9 cellular contexts compared by ENCODE assay signal in genomic region chr6:122788663-122789062, GRCh38. TPM values are rescaled to one million over a fixed set of nuclear protein-coding genes. Genes with fewer than 3 reads are reported as not detected.
DNase-seq lines count a peak whose midpoint lies in the region; ATAC-seq and TF ChIP-seq lines count a peak whose summit lies in the region.
"Had no signal": no experiment of that assay in that cellular context is flagged by ENCODE, and none has a peak within 500 bp of the region (broad histone marks: within the 10 kb centered on the region; RNA-seq: fewer than 3 reads in every experiment).

No MANE protein-coding gene starts in this region.

- no peak for TF ChIP-seq POLR2A in testis (IDR thresholded peaks at IDR 0.05)

- peaks cover 51% of the 10 kb centered on the region for H3K27me3 Mint-ChIP-seq in activated CD4-positive, alpha-beta T cell treated with anti-CD3 and anti-CD28 coated beads for 36 hours

- no peak for DNase-seq in activated CD4-positive, alpha-beta T cell treated with anti-CD3 and anti-CD28 coated beads for 36 hours
- no peak for DNase-seq in activated CD4-positive, alpha-beta T cell treated with anti-CD3 and anti-CD28 coated beads for 48 hours
- DNase-seq in ascending aorta (ENCODE audit: low spot score in 2 of 2) (no peak), testis (no peak), activated gamma-delta T cell treated with Interleukin-2 at 50 U/mL for 16 hours (no peak), COLO668 (lab: John Stamatoyannopoulos, UW; ENCODE audit: unreplicated experiment) (no peak)

- TF ChIP-seq CTCF in ascending aorta (IDR thresholded peaks at IDR 0.05) (no peak), liver (IDR thresholded peaks at IDR 0.05; ENCODE audit: low read depth, low read length, missing input control) (no peak), testis (IDR thresholded peaks at IDR 0.05) (no peak)

- peaks cover 16% of the 10 kb centered on the region for H3K4me1 Mint-ChIP-seq in activated CD4-positive, alpha-beta T cell treated with anti-CD3 and anti-CD28 coated beads for 36 hours

- H3K27ac ChIP-seq in ascending aorta (peak overlapping the region; percentile 66 to 92), liver (ENCODE audit: low read depth in 1 of 2, low read length in 2 of 2) (peak overlapping the region; percentile 96), testis (peak overlapping the region; percentile 94 to 95)

- H3K4me3 ChIP-seq in ascending aorta (peak overlapping the region; percentile 80 to 83), liver (ENCODE audit: low read depth in 1 of 3, low read length in 3 of 3) (peak overlapping the region; percentile 80 to 86 (median 86)), testis (peak overlapping the region; percentile 73 to 82)

- no peak overlapping the region for H3K27ac Mint-ChIP-seq in activated CD4-positive, alpha-beta T cell treated with anti-CD3 and anti-CD28 coated beads for 36 hours

- H3K27me3 ChIP-seq in ascending aorta (no peaks in the 10 kb centered on the region), liver (ENCODE audit: control insufficient read depth in 4 of 4, insufficient read depth in 4 of 4, low read length in 3 of 4) (no peaks in the 10 kb centered on the region), testis (no peaks in the 10 kb centered on the region)

- no peaks in the 10 kb centered on the region for H3K36me3 Mint-ChIP-seq in activated CD4-positive, alpha-beta T cell treated with anti-CD3 and anti-CD28 coated beads for 36 hours (ENCODE audit: low read depth)

- intact Hi-C loops in activated CD4-positive, alpha-beta T cell treated with anti-CD3 and anti-CD28 coated beads for 36 hours (cut with DNase I, micrococcal nuclease), result loop anchor here in 1 of 2 experiments (2.0 kb wide), 1 partner anchor 178 kb away; the partner anchor contains the start of gene PKIB
- intact Hi-C loops in ascending aorta (cut with DNase I) (no loop called here), testis (cut with DNase I; ENCODE audit: low total_unique reads) (no loop called here)

- H3K4me3 Mint-ChIP-seq in activated CD4-positive, alpha-beta T cell treated with anti-CD3 and anti-CD28 coated beads for 36 hours, result peak overlapping the region; percentile 72

- H3K36me3 ChIP-seq in ascending aorta (no peaks in the 10 kb centered on the region), liver (ENCODE audit: control insufficient read depth in 4 of 4, insufficient read depth in 3 of 4, low read depth in 1 of 4, low read length in 3 of 4) (no peaks in the 10 kb centered on the region), testis (ENCODE audit: low read depth, missing control alignments) (no peaks in the 10 kb centered on the region)

- WGBS in liver, result 18% methylated on average over 5 of the region's 5 CpGs
- 11 to 14% methylated on average over 5 of the region's 5 CpGs for WGBS in testis, 2 donors

- ATAC-seq in activated CD4-positive, alpha-beta T cell treated with anti-CD3 and anti-CD28 coated beads for 36 hours, result no peak
- ATAC-seq in GM18861 (IDR thresholded peaks at IDR 0.05; ENCODE audit: unreplicated experiment), result no peak

- H3K9me3 ChIP-seq in ascending aorta (no peaks in the 10 kb centered on the region), liver (ENCODE audit: control insufficient read depth in 4 of 4, low read length in 3 of 4) (no peaks in the 10 kb centered on the region), testis (no peaks in the 10 kb centered on the region)

- CTCF ChIA-PET in activated CD4-positive, alpha-beta T cell treated with anti-CD3 and anti-CD28 coated beads for 36 hours (lab: Charles Lee), result interaction anchor here (1.0 kb wide), 1 partner anchor 13 kb away, joined by 4 read pairs; no protein-coding TSS in a partner anchor

- POLR2A ChIA-PET in activated CD4-positive, alpha-beta T cell treated with anti-CD3 and anti-CD28 coated beads for 36 hours (lab: Charles Lee), result no interaction called here

- no peaks in the 10 kb centered on the region for H3K9me3 Mint-ChIP-seq in activated CD4-positive, alpha-beta T cell treated with anti-CD3 and anti-CD28 coated beads for 36 hours (ENCODE audit: low read depth)

- H3K4me1 ChIP-seq in ascending aorta, result no peaks in the 10 kb centered on the region
- H3K4me1 ChIP-seq in liver (ENCODE audit: control insufficient read depth in 4 of 4, insufficient read depth in 4 of 4, low read length in 3 of 4), result peaks cover 3 to 41% (median 22%) of the 10 kb centered on the region in 4 donors
- peaks cover 6% of the 10 kb centered on the region for H3K4me1 ChIP-seq in testis

- no peak for TF ChIP-seq RAD21 in liver (IDR thresholded peaks at IDR 0.05)

- H3K9ac ChIP-seq in liver (ENCODE audit: low read depth in 1 of 2, low read length in 2 of 2), result peak overlapping the region; percentile 76 to 89

TF ChIP-seq in liver, 16 proteins besides CTCF, POLR2A, EP300 and RAD21:
- TF ChIP-seq NR2F2 (IDR thresholded peaks at IDR 0.05) (no peak), EGR1 (IDR thresholded peaks at IDR 0.05; ENCODE audit: low read depth in 2 of 2) (no peak), FOXA2 (IDR thresholded peaks at IDR 0.05) (no peak), HNF4A (conservative IDR thresholded peaks at IDR 0.05) (no peak), GABPA (IDR thresholded peaks at IDR 0.05 in 1 of 2, conservative IDR thresholded peaks at IDR 0.05 in 1 of 2) (no peak), JUND (IDR thresholded peaks at IDR 0.05) (no peak), FOXA1 (IDR thresholded peaks at IDR 0.05) (no peak), HNF4G (IDR thresholded peaks at IDR 0.05) (no peak), YY1 (IDR thresholded peaks at IDR 0.05) (no peak), RXRA (IDR thresholded peaks at IDR 0.05) (no peak), SP1 (IDR thresholded peaks at IDR 0.05) (no peak), TAF1 (conservative IDR thresholded peaks at IDR 0.05) (no peak)
- TF ChIP-seq, protein P1, sequence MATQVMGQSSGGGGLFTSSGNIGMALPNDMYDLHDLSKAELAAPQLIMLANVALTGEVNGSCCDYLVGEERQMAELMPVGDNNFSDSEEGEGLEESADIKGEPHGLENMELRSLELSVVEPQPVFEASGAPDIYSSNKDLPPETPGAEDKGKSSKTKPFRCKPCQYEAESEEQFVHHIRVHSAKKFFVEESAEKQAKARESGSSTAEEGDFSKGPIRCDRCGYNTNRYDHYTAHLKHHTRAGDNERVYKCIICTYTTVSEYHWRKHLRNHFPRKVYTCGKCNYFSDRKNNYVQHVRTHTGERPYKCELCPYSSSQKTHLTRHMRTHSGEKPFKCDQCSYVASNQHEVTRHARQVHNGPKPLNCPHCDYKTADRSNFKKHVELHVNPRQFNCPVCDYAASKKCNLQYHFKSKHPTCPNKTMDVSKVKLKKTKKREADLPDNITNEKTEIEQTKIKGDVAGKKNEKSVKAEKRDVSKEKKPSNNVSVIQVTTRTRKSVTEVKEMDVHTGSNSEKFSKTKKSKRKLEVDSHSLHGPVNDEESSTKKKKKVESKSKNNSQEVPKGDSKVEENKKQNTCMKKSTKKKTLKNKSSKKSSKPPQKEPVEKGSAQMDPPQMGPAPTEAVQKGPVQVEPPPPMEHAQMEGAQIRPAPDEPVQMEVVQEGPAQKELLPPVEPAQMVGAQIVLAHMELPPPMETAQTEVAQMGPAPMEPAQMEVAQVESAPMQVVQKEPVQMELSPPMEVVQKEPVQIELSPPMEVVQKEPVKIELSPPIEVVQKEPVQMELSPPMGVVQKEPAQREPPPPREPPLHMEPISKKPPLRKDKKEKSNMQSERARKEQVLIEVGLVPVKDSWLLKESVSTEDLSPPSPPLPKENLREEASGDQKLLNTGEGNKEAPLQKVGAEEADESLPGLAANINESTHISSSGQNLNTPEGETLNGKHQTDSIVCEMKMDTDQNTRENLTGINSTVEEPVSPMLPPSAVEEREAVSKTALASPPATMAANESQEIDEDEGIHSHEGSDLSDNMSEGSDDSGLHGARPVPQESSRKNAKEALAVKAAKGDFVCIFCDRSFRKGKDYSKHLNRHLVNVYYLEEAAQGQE (IDR thresholded peaks at IDR 0.05), result no peak
- TF ChIP-seq, protein P2, sequence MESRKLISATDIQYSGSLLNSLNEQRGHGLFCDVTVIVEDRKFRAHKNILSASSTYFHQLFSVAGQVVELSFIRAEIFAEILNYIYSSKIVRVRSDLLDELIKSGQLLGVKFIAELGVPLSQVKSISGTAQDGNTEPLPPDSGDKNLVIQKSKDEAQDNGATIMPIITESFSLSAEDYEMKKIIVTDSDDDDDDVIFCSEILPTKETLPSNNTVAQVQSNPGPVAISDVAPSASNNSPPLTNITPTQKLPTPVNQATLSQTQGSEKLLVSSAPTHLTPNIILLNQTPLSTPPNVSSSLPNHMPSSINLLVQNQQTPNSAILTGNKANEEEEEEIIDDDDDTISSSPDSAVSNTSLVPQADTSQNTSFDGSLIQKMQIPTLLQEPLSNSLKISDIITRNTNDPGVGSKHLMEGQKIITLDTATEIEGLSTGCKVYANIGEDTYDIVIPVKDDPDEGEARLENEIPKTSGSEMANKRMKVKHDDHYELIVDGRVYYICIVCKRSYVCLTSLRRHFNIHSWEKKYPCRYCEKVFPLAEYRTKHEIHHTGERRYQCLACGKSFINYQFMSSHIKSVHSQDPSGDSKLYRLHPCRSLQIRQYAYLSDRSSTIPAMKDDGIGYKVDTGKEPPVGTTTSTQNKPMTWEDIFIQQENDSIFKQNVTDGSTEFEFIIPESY (IDR thresholded peaks at IDR 0.05), result no peak
- TF ChIP-seq, protein P3, sequence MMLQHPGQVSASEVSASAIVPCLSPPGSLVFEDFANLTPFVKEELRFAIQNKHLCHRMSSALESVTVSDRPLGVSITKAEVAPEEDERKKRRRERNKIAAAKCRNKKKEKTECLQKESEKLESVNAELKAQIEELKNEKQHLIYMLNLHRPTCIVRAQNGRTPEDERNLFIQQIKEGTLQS (IDR thresholded peaks at IDR 0.05), result no peak

RNA-seq across cellular contexts. Expression of gene SMPDL3A, which starts 0.4 kb away (rescaled TPM):
- not detected for total RNA-seq in activated CD4-positive, alpha-beta T cell treated with anti-CD3 and anti-CD28 coated beads for 36 hours
- 2.7 TPM for total RNA-seq in ascending aorta
- total RNA-seq in liver, result 10 to 100 TPM; 17.3 to 27.4 TPM
- 10 to 100 TPM; 37.3 to 61.4 TPM for polyA plus RNA-seq in liver
- total RNA-seq in testis, result 1 to 10 TPM; 3.9 TPM
- polyA plus RNA-seq in testis (ENCODE audit: insufficient read depth, low read depth, low replicate concordance), result 3.6 TPM

RNA-seq across cellular contexts. Expression of gene FABP7, which starts 9.1 kb away (rescaled TPM):
- total RNA-seq in activated CD4-positive, alpha-beta T cell treated with anti-CD3 and anti-CD28 coated beads for 36 hours, result not detected
- total RNA-seq in ascending aorta, result not detected
- total RNA-seq in liver, result not detected
- not detected for polyA plus RNA-seq in liver
- not detected for total RNA-seq in testis
- not detected for polyA plus RNA-seq in testis (ENCODE audit: insufficient read depth, low read depth, low replicate concordance)
- total RNA-seq: LHCN-M2 had no signal
